Comparison of ENCODE assay signal across 37 cellular contexts in the genomic region with DNA sequence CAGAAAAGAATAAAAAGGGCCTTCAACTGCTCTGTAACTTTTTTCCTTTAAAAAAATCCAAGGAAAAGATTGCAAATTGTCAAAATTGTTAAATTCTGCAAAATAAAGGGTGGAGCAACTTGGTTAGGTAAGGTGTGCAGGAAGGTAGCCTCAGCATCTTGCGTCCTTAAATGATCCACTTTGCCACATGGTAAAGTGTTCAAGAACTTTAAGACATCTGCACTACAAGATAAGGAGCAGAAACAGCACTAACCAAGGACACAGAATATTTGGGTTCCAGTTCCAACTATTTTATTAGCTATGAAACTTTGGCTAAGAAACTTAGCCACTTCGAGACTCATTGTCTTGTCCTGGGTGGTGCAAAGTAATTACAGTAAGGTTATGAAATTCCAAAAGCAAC. TPM values are rescaled to one million over a fixed set of nuclear protein-coding genes. Genes with fewer than 3 reads are reported as not detected.
"Had no signal": no experiment of that assay in that cellular context is flagged by ENCODE, and none has a peak within 500 bp of the region (broad histone marks: within the 10 kb centered on the region; RNA-seq: fewer than 3 reads in every experiment).

No MANE protein-coding gene starts in this region.

- DNase-seq: Karpas-422, Kasumi-1, MG63, MM.1S, MV-4-11, NCI-H1048, NCI-H1092, NCI-H1092 treated with DMSO at 0.1 percent for 48 hours, NCI-H1105, NCI-H1105 treated with DMSO at 0.1 percent for 48 hours, NCI-H1417, NCI-H1417 treated with DMSO at 0.1 percent for 48 hours, NCI-H1436, NCI-H1436 treated with DMSO at 0.1 percent for 48 hours, NCI-H146, NCI-H1694, NCI-H1694 treated with DMSO at 0.1 percent for 48 hours, NCI-H187, NCI-H187 treated with DMSO at 0.1 percent for 48 hours, NCI-H1930, NCI-H2029, NCI-H2029 treated with DMSO at 0.1 percent for 48 hours, NCI-H2081, NCI-H2081 treated with DMSO at 0.1 percent for 48 hours, NCI-H2107, NCI-H2171, NCI-H2171 treated with DMSO at 0.1 percent for 48 hours, NCI-H2227 treated with DMSO at 0.1 percent for 48 hours, NCI-H226, NCI-H345, NCI-H446, NCI-H446 treated with DMSO at 0.1 percent for 48 hours, NCI-H510A, NCI-H510A treated with DMSO at 0.1 percent for 48 hours had no signal

- H3K9me3 ChIP-seq: MG63 had no signal

- H3K36me3 ChIP-seq: MG63 had no signal

- H3K27me3 ChIP-seq: MG63 had no signal

- H3K4me3 ChIP-seq: MG63 had no signal

RNA-seq across cellular contexts. Expression of a gene that starts 53.7 kb away (rescaled TPM):
- total RNA-seq: LHCN-M2, MCF 10A, NCI-H460 had no signal
